In genomic region chr6:77466055-77467028, GRCh38 we compare ENCODE assay signal across 8 cellular contexts. TPM values are rescaled to one million over a fixed set of nuclear protein-coding genes. Genes with fewer than 3 reads are reported as not detected.
A peak's percentile ranks its signal among the peaks of the same experiment; 100 is the strongest.
DNase-seq lines count a peak whose midpoint lies in the region; ATAC-seq and TF ChIP-seq lines count a peak whose summit lies in the region.

No MANE protein-coding gene starts in this region.

- CTCF ChIA-PET in activated CD4-positive, alpha-beta T cell treated with anti-CD3 and anti-CD28 coated beads, Interleukin-2, amount 10 ng/mL, durations not matched to agents 7 days and 5 days (lab: Charles Lee): interaction anchor here (2.4 kb wide), 1 partner anchor 10 kb away, joined by 6 read pairs; no protein-coding TSS in a partner anchor

- H3K9ac ChIP-seq in GM23248: peak overlapping the region; percentile 68

- peak overlapping the region; percentile 69 for H3K27ac Mint-ChIP-seq in activated CD4-positive, alpha-beta T cell treated with anti-CD3 and anti-CD28 coated beads, Interleukin-2, amount 10 ng/mL, durations not matched to agents 7 days and 5 days
- H3K27ac Mint-ChIP-seq in activated T-helper 17 cell treated with anti-CD3 and anti-CD28 coated beads, Interleukin-2, amount 50 U/mL, for 72 hours: peak overlapping the region; percentile 4

- peaks cover 9% of the 10 kb centered on the region for H3K4me1 Mint-ChIP-seq in activated CD4-positive, alpha-beta T cell treated with anti-CD3 and anti-CD28 coated beads, Interleukin-2, amount 10 ng/mL, durations not matched to agents 7 days and 5 days
- peaks cover 9% of the 10 kb centered on the region for H3K4me1 Mint-ChIP-seq in activated T-helper 17 cell treated with anti-CD3 and anti-CD28 coated beads, Interleukin-2, amount 50 U/mL, for 72 hours

- peaks cover 2% of the 10 kb centered on the region for H3K9me3 Mint-ChIP-seq in activated CD4-positive, alpha-beta T cell treated with anti-CD3 and anti-CD28 coated beads, Interleukin-2, amount 10 ng/mL, durations not matched to agents 7 days and 5 days
- H3K9me3 Mint-ChIP-seq in activated T-helper 17 cell treated with anti-CD3 and anti-CD28 coated beads, Interleukin-2, amount 50 U/mL, for 72 hours: no peaks in the 10 kb centered on the region

- no peaks in the 10 kb centered on the region for H3K79me2 ChIP-seq in GM23248 (ENCODE audit: insufficient read depth)
- H3K79me2 ChIP-seq in osteoblast (ENCODE audit: insufficient read depth, low read length): no peaks in the 10 kb centered on the region

- H3K9me2 ChIP-seq in GM23248 (ENCODE audit: insufficient read depth): no peaks in the 10 kb centered on the region

- peak overlapping the region; percentile 62 for H3K4me3 Mint-ChIP-seq in activated CD4-positive, alpha-beta T cell treated with anti-CD3 and anti-CD28 coated beads, Interleukin-2, amount 10 ng/mL, durations not matched to agents 7 days and 5 days
- H3K4me3 Mint-ChIP-seq in activated T-helper 17 cell treated with anti-CD3 and anti-CD28 coated beads, Interleukin-2, amount 50 U/mL, for 72 hours: peak overlapping the region; percentile 71

- H3K36me3 Mint-ChIP-seq in activated CD4-positive, alpha-beta T cell treated with anti-CD3 and anti-CD28 coated beads, Interleukin-2, amount 10 ng/mL, durations not matched to agents 7 days and 5 days (ENCODE audit: low read depth): peaks cover 6% of the 10 kb centered on the region
- peaks cover 4% of the 10 kb centered on the region for H3K36me3 Mint-ChIP-seq in activated T-helper 17 cell treated with anti-CD3 and anti-CD28 coated beads, Interleukin-2, amount 50 U/mL, for 72 hours (ENCODE audit: low read depth)

- peak overlapping the region; percentile 97 for H2AFZ ChIP-seq in GM23248
- peak overlapping the region; percentile 98 for H2AFZ ChIP-seq in osteoblast (ENCODE audit: low read length)

- POLR2A ChIA-PET in activated CD4-positive, alpha-beta T cell treated with anti-CD3 and anti-CD28 coated beads, Interleukin-2, amount 10 ng/mL, durations not matched to agents 7 days and 5 days (lab: Charles Lee): no interaction called here

- H3K4me1 ChIP-seq in GM23248 (ENCODE audit: insufficient read depth): no peaks in the 10 kb centered on the region
- peaks cover 7% of the 10 kb centered on the region for H3K4me1 ChIP-seq in osteoblast (ENCODE audit: insufficient read depth, low read length)

- peak; percentile 76 for ATAC-seq in activated T-helper 17 cell treated with anti-CD3 and anti-CD28 coated beads, Interleukin-2, amount 50 U/mL, for 72 hours (replicated peaks)

- no peak overlapping the region for H3K27ac ChIP-seq in GM23248
- peak overlapping the region; percentile 31 for H3K27ac ChIP-seq in osteoblast (ENCODE audit: low read depth, low read length)

- no peaks in the 10 kb centered on the region for H3F3A ChIP-seq in GM23248 (ENCODE audit: insufficient read depth)

- H3K4me3 ChIP-seq in GM23248: peak overlapping the region; percentile 79
- peak overlapping the region; percentile 87 for H3K4me3 ChIP-seq in osteoblast (ENCODE audit: insufficient read depth, low read length)

- in situ Hi-C loops in GM23248 (cut with MboI): loop anchor here (25.0 kb wide), 1 partner anchor 1529 kb away; no protein-coding TSS in a partner anchor
- in situ Hi-C loops in KBM-7 (cut with MboI; ENCODE audit: low pct_unique_long_range_greater_than_20kb, low sequenced_read_pairs): no loop called here

- peaks cover 57% of the 10 kb centered on the region for H3K27me3 Mint-ChIP-seq in activated CD4-positive, alpha-beta T cell treated with anti-CD3 and anti-CD28 coated beads, Interleukin-2, amount 10 ng/mL, durations not matched to agents 7 days and 5 days
- peaks cover 43% of the 10 kb centered on the region for H3K27me3 Mint-ChIP-seq in activated T-helper 17 cell treated with anti-CD3 and anti-CD28 coated beads, Interleukin-2, amount 50 U/mL, for 72 hours

- H3K27me3 ChIP-seq in GM23248 (replicated peaks; ENCODE audit: insufficient read depth): peaks cover 46% of the 10 kb centered on the region
- peaks cover 44% of the 10 kb centered on the region for H3K27me3 ChIP-seq in osteoblast (ENCODE audit: insufficient read depth, low read length)

- peak; percentile 79 for TF ChIP-seq CTCF in osteoblast (IDR thresholded peaks at IDR 0.05; ENCODE audit: extremely low read depth, low read depth, low read length)

- H3K4me2 ChIP-seq in GM23248 (ENCODE audit: unreplicated experiment): peak overlapping the region; percentile 83
- H3K4me2 ChIP-seq in osteoblast (ENCODE audit: insufficient read depth, low read length): peak overlapping the region; percentile 99

- no peak for DNase-seq in activated CD4-positive, alpha-beta T cell treated with anti-CD3 and anti-CD28 coated beads, Interleukin-2, amount 10 ng/mL, durations not matched to agents 7 days and 5 days
- no peak for DNase-seq in activated CD4-positive, alpha-beta T cell treated with anti-CD3 and anti-CD28 coated beads for 1 hour
- DNase-seq in GM23248 (peak; percentile 77), KBM-7 (peak; percentile 63), glomerular visceral epithelial cell (ENCODE audit: extremely low spot score) (peak; percentile 70), osteoblast (ENCODE audit: insufficient read length, low spot score, missing footprints) (peak; percentile 93), NOMO-1 (lab: John Stamatoyannopoulos, UW; ENCODE audit: unreplicated experiment in 2 of 2) (no peak)

- WGBS in GM23248 (ENCODE audit: low coverage in 1 of 2, low lambda C conversion rate in 2 of 2, missing lambda C conversion rate in 2 of 2), 2 experiments: 11 to 17% methylated on average over 36 of the region's 36 CpGs

- H3K9me3 ChIP-seq in GM23248 (ENCODE audit: low read depth) (no peaks in the 10 kb centered on the region), osteoblast (ENCODE audit: low read depth, low read length) (no peaks in the 10 kb centered on the region)

- H4K20me1 ChIP-seq in GM23248 (ENCODE audit: insufficient read depth) (no peaks in the 10 kb centered on the region), osteoblast (ENCODE audit: insufficient read depth, low read length) (no peaks in the 10 kb centered on the region)

- H3K36me3 ChIP-seq in GM23248 (ENCODE audit: low read depth): no peaks in the 10 kb centered on the region
- H3K36me3 ChIP-seq in osteoblast (ENCODE audit: insufficient read depth, low read length): no peaks in the 10 kb centered on the region

RNA-seq across cellular contexts. Expression of gene HTR1B, which starts 3.1 kb away (rescaled TPM):
- total RNA-seq in activated CD4-positive, alpha-beta T cell treated with anti-CD3 and anti-CD28 coated beads, Interleukin-2, amount 10 ng/mL, durations not matched to agents 7 days and 5 days: not detected
- total RNA-seq in GM23248 (2014; rRNA removed; shearing (Covaris generic)): not detected in 2 replicates
- polyA plus RNA-seq in GM23248 (2016; fragmentation: Nextera tagmentation; extraction: Ambion mirVana): not detected in 2 replicates
- not detected for total RNA-seq in activated T-helper 17 cell treated with anti-CD3 and anti-CD28 coated beads, Interleukin-2, amount 50 U/mL, for 72 hours
- total RNA-seq in osteoblast: not detected in 2 replicates

Comparison
In these comparisons a context has a peak if more than half of its experiments do, and no peak if none do; other contexts are left out.
1. DNase-seq: peak in GM23248 (single experiment), KBM-7 (single experiment), glomerular visceral epithelial cell (single experiment) and osteoblast (single experiment); none in activated CD4-positive, alpha-beta T cell treated with anti-CD3 and anti-CD28 coated beads, Interleukin-2, amount 10 ng/mL, durations not matched to agents 7 days and 5 days (single experiment), activated CD4-positive, alpha-beta T cell treated with anti-CD3 and anti-CD28 coated beads for 1 hour (single experiment) and NOMO-1 (0 of 2).